8 cellular contexts compared by ENCODE assay signal in the genomic region with DNA sequence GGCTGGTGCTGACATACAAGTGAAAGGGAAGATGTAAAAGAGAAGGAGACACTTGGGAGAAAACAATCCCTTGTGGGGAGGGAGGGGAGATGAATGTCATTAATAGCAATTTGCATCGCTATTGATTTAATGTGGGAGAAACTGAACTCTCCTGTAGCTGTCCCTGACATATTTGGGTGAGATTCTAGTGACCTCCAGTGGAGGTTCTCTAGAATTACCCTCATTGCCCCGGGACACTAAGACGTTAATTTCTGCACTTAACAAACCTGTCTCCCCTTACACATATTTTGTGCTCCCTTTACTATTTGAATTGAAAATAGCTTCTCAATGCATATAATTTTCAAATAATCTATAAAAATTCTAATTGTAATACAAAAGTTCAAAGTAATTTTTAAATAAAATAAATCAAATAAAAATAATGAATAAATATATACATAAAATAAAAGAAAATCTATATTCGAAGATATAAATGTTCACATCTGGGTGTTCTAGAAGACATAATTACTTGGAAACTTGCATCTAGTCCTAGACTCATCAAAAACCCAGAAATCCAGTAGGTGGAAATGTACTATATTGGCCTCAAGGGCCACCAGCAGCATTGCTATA.
A peak's percentile ranks its signal among the peaks of the same experiment; 100 is the strongest.
DNase-seq lines count a peak whose midpoint lies in the region; ATAC-seq, FAIRE-seq and TF ChIP-seq lines count a peak whose summit lies in the region.

No MANE protein-coding gene starts in this region.

- no peak overlapping the region for H3K4me3 Mint-ChIP-seq in activated CD4-positive, alpha-beta T cell treated with anti-CD3 and anti-CD28 coated beads, Interleukin-2, amount 10 ng/mL, durations not matched to agents 24 days and 14 days
- H3K4me3 Mint-ChIP-seq in MCF 10A (ENCODE audit: unreplicated experiment), result no peak overlapping the region
- no peak overlapping the region for H3K4me3 Mint-ChIP-seq in activated T-helper 1 cell treated with anti-CD3 and anti-CD28 coated beads, Interleukin-12 subunit alpha, Interleukin-12 subunit beta, Interleukin-2, Interleukin-4 antibody, amounts not matched to agents 30 ng/mL and 10 ng/mL and 1 ng/mL, durations not matched to agents 14 hours and 24 hours and 36 hours

- CTCF ChIA-PET in MCF 10A (lab: Yijun Ruan, JAX), result interaction anchor here (0.6 to 5.6 kb wide), 60 partner anchors 7 to 1744 kb away, joined by 3 to 45 read pairs (median 4); no protein-coding TSS in a partner anchor

- H3K9me3 Mint-ChIP-seq in activated CD4-positive, alpha-beta T cell treated with anti-CD3 and anti-CD28 coated beads, Interleukin-2, amount 10 ng/mL, durations not matched to agents 24 days and 14 days, result no peaks in the 10 kb centered on the region
- no peaks in the 10 kb centered on the region for H3K9me3 Mint-ChIP-seq in MCF 10A (ENCODE audit: unreplicated experiment)
- H3K9me3 Mint-ChIP-seq in activated T-helper 1 cell treated with anti-CD3 and anti-CD28 coated beads, Interleukin-12 subunit alpha, Interleukin-12 subunit beta, Interleukin-2, Interleukin-4 antibody, amounts not matched to agents 30 ng/mL and 10 ng/mL and 1 ng/mL, durations not matched to agents 14 hours and 24 hours and 36 hours, result no peaks in the 10 kb centered on the region

- peak; percentile 69 for ATAC-seq in HG03342 (IDR thresholded peaks at IDR 0.05; ENCODE audit: unreplicated experiment)

- DNase-seq in activated CD4-positive, alpha-beta T cell treated with anti-CD3 and anti-CD28 coated beads, Interleukin-2, amount 10 ng/mL, durations not matched to agents 24 days and 14 days, result peak; percentile 56
- no peak for DNase-seq in activated CD4-positive, alpha-beta T cell treated with anti-CD3 and anti-CD28 coated beads, Interleukin-2, amount 50 U/mL, for 48 hours
- DNase-seq in NCI-H446 (lab: John Stamatoyannopoulos, UW) (peak; percentile 37 to 86), MCF 10A (ENCODE audit: unreplicated experiment) (peak; percentile 80), kidney (no peak), transverse colon (no peak)
- no peak for DNase-seq in activated T-helper 1 cell treated with anti-CD3 and anti-CD28 coated beads, Interleukin-12 subunit alpha, Interleukin-12 subunit beta, Interleukin-2, Interleukin-4 antibody, amounts not matched to agents 30 ng/mL and 10 ng/mL and 1 ng/mL, durations not matched to agents 14 hours and 24 hours and 36 hours (ENCODE audit: low spot score)

- TF ChIP-seq EP300 in transverse colon (IDR thresholded peaks at IDR 0.05; ENCODE audit: low read depth), result no peak

- POLR2A ChIA-PET in MCF 10A (lab: Yijun Ruan, JAX), result interaction anchor here (0.6 to 1.1 kb wide), 6 partner anchors 22 to 1714 kb away, joined by 3 to 4 read pairs (median 3); no protein-coding TSS in a partner anchor

- BruUV-seq in MCF 10A (replicated peaks; lab: Mats Ljungman, UMichigan), result no TSS peak

- H3K36me3 ChIP-seq in kidney (ENCODE audit: control insufficient read depth in 1 of 2, insufficient read depth in 2 of 2, low read length in 2 of 2), result no peaks in the 10 kb centered on the region
- no peaks in the 10 kb centered on the region for H3K36me3 ChIP-seq in transverse colon

- no peaks in the 10 kb centered on the region for H3K4me1 Mint-ChIP-seq in activated CD4-positive, alpha-beta T cell treated with anti-CD3 and anti-CD28 coated beads, Interleukin-2, amount 10 ng/mL, durations not matched to agents 24 days and 14 days
- no peaks in the 10 kb centered on the region for H3K4me1 Mint-ChIP-seq in MCF 10A (ENCODE audit: insufficient read depth, unreplicated experiment)
- no peaks in the 10 kb centered on the region for H3K4me1 Mint-ChIP-seq in activated T-helper 1 cell treated with anti-CD3 and anti-CD28 coated beads, Interleukin-12 subunit alpha, Interleukin-12 subunit beta, Interleukin-2, Interleukin-4 antibody, amounts not matched to agents 30 ng/mL and 10 ng/mL and 1 ng/mL, durations not matched to agents 14 hours and 24 hours and 36 hours (ENCODE audit: low read depth)

- H3K4me3 ChIP-seq in kidney (ENCODE audit: low read length in 2 of 2), result no peak overlapping the region
- no peak overlapping the region for H3K4me3 ChIP-seq in transverse colon

- TF ChIP-seq POLR2A in transverse colon (IDR thresholded peaks at IDR 0.05), result no peak

- H3K9me3 ChIP-seq in kidney (ENCODE audit: control insufficient read depth in 1 of 2, low read length in 2 of 2) (no peaks in the 10 kb centered on the region), transverse colon (no peaks in the 10 kb centered on the region)

- H3K4me1 ChIP-seq in kidney (ENCODE audit: control insufficient read depth in 1 of 2, insufficient read depth in 1 of 2, low read depth in 1 of 2, low read length in 2 of 2) (no peaks in the 10 kb centered on the region), transverse colon (peaks cover 0 to 27% (median 13%) of the 10 kb centered on the region in 4 donors)

- H3K27ac ChIP-seq in kidney (ENCODE audit: low read depth in 2 of 2, low read length in 2 of 2) (no peak overlapping the region), transverse colon (no peak overlapping the region)

- H3K36me3 Mint-ChIP-seq in activated CD4-positive, alpha-beta T cell treated with anti-CD3 and anti-CD28 coated beads, Interleukin-2, amount 10 ng/mL, durations not matched to agents 24 days and 14 days (ENCODE audit: low read depth), result no peaks in the 10 kb centered on the region
- H3K36me3 Mint-ChIP-seq in MCF 10A (ENCODE audit: insufficient read depth, unreplicated experiment), result no peaks in the 10 kb centered on the region
- no peaks in the 10 kb centered on the region for H3K36me3 Mint-ChIP-seq in activated T-helper 1 cell treated with anti-CD3 and anti-CD28 coated beads, Interleukin-12 subunit alpha, Interleukin-12 subunit beta, Interleukin-2, Interleukin-4 antibody, amounts not matched to agents 30 ng/mL and 10 ng/mL and 1 ng/mL, durations not matched to agents 14 hours and 24 hours and 36 hours (ENCODE audit: low read depth)

- no peak overlapping the region for H3K9ac ChIP-seq in kidney (ENCODE audit: low read length in 2 of 2)

- intact Hi-C loops in activated CD4-positive, alpha-beta T cell treated with anti-CD3 and anti-CD28 coated beads, Interleukin-2, amount 10 ng/mL, durations not matched to agents 24 days and 14 days (cut with micrococcal nuclease), result no loop called here
- intact Hi-C loops in MCF 10A (cut with micrococcal nuclease), result loop anchor here (1.0 to 10.0 kb wide), 11 partner anchors 181 to 1714 kb away; no protein-coding TSS in a partner anchor
- intact Hi-C loops in kidney (cut with DNase I), result no loop called here
- intact Hi-C loops in transverse colon (cut with DNase I; ENCODE audit: low total_unique reads), result no loop called here
- intact Hi-C loops in activated T-helper 1 cell treated with anti-CD3 and anti-CD28 coated beads, Interleukin-12 subunit alpha, Interleukin-12 subunit beta, Interleukin-2, Interleukin-4 antibody, amounts not matched to agents 30 ng/mL and 10 ng/mL and 1 ng/mL, durations not matched to agents 14 hours and 24 hours and 36 hours (cut with micrococcal nuclease), result no loop called here

- no peaks in the 10 kb centered on the region for H3K27me3 ChIP-seq in transverse colon

- WGBS in transverse colon (ENCODE audit: low coverage in 1 of 2), 2 donors, result 16 to 17% methylated on average over 4 of the region's 4 CpGs

- peak; percentile 95 for TF ChIP-seq CTCF in MCF 10A (IDR thresholded peaks at IDR 0.05; ENCODE audit: unreplicated experiment)
- peak; percentile 57 for TF ChIP-seq CTCF in kidney (IDR thresholded peaks at IDR 0.05; ENCODE audit: borderline replicate concordance, extremely low read depth, insufficient read depth)
- TF ChIP-seq CTCF in transverse colon (IDR thresholded peaks at IDR 0.05), result peak; percentile 68 to 82 (median 76)

- H3K27me3 Mint-ChIP-seq in activated CD4-positive, alpha-beta T cell treated with anti-CD3 and anti-CD28 coated beads, Interleukin-2, amount 10 ng/mL, durations not matched to agents 24 days and 14 days, result no peaks in the 10 kb centered on the region
- H3K27me3 Mint-ChIP-seq in MCF 10A (ENCODE audit: insufficient read depth, unreplicated experiment), result no peaks in the 10 kb centered on the region
- no peaks in the 10 kb centered on the region for H3K27me3 Mint-ChIP-seq in activated T-helper 1 cell treated with anti-CD3 and anti-CD28 coated beads, Interleukin-12 subunit alpha, Interleukin-12 subunit beta, Interleukin-2, Interleukin-4 antibody, amounts not matched to agents 30 ng/mL and 10 ng/mL and 1 ng/mL, durations not matched to agents 14 hours and 24 hours and 36 hours (ENCODE audit: insufficient read depth)

- in situ Hi-C loops in transverse colon (cut with MboI; ENCODE audit: low pct_ligation_motif_present in 1 of 4, low pct_unique_long_range_greater_than_20kb in 1 of 4, low sequenced_read_pairs in 3 of 4), result loop anchor here (25.0 kb wide), 3 partner anchors 286 to 1661 kb away; no protein-coding TSS in a partner anchor

- H3K27ac Mint-ChIP-seq in activated CD4-positive, alpha-beta T cell treated with anti-CD3 and anti-CD28 coated beads, Interleukin-2, amount 10 ng/mL, durations not matched to agents 24 days and 14 days, result no peak overlapping the region
- H3K27ac Mint-ChIP-seq in MCF 10A (ENCODE audit: low read depth, unreplicated experiment), result no peak overlapping the region
- no peak overlapping the region for H3K27ac Mint-ChIP-seq in activated T-helper 1 cell treated with anti-CD3 and anti-CD28 coated beads, Interleukin-12 subunit alpha, Interleukin-12 subunit beta, Interleukin-2, Interleukin-4 antibody, amounts not matched to agents 30 ng/mL and 10 ng/mL and 1 ng/mL, durations not matched to agents 14 hours and 24 hours and 36 hours

- peak; percentile 83 for FAIRE-seq in kidney (lab: Jason Lieb, UNC)

Comparison
In these comparisons a context has a peak if more than half of its experiments do, and no peak if none do; other contexts are left out.
1. DNase-seq: peak in activated CD4-positive, alpha-beta T cell treated with anti-CD3 and anti-CD28 coated beads, Interleukin-2, amount 10 ng/mL, durations not matched to agents 24 days and 14 days (single experiment), NCI-H446 (2 of 2) and MCF 10A (single experiment); none in activated CD4-positive, alpha-beta T cell treated with anti-CD3 and anti-CD28 coated beads, Interleukin-2, amount 50 U/mL, for 48 hours (0 of 2), kidney (single experiment), transverse colon (single experiment) and activated T-helper 1 cell treated with anti-CD3 and anti-CD28 coated beads, Interleukin-12 subunit alpha, Interleukin-12 subunit beta, Interleukin-2, Interleukin-4 antibody, amounts not matched to agents 30 ng/mL and 10 ng/mL and 1 ng/mL, durations not matched to agents 14 hours and 24 hours and 36 hours (single experiment).
2. Peak in every context shown above with its lines, with median percentiles within 50 percentile points of each other: CTCF ChIP-seq.